1 cellular context compared by ENCODE assay signal in genomic region chr5:173835662-173836061, GRCh38.
TF ChIP-seq lines count a peak whose summit lies in the region.

No MANE protein-coding gene starts in this region.

TF ChIP-seq in IMR-90, 13 proteins besides CTCF, POLR2A, EP300 and RAD21:
- TF ChIP-seq MAZ (IDR thresholded peaks at IDR 0.05; ENCODE audit: borderline replicate concordance, low read depth, low read length) (no peak), SMC3 (IDR thresholded peaks at IDR 0.05; ENCODE audit: low read depth, low read length) (no peak), BHLHE40 (IDR thresholded peaks at IDR 0.05; ENCODE audit: low read depth, low read length) (no peak), MAFK (IDR thresholded peaks at IDR 0.05; ENCODE audit: low read depth, low read length) (no peak), NFE2L2 (IDR thresholded peaks at IDR 0.05; ENCODE audit: low read depth, low read length) (no peak), RCOR1 (IDR thresholded peaks at IDR 0.05; ENCODE audit: insufficient replicate concordance, low read length) (no peak), CHD1 (IDR thresholded peaks at IDR 0.05; ENCODE audit: low read depth, low read length) (no peak), ELK1 (IDR thresholded peaks at IDR 0.05; ENCODE audit: borderline replicate concordance, low read depth, low read length) (no peak), USF2 (IDR thresholded peaks at IDR 0.05; ENCODE audit: low read depth, low read length) (no peak), MXI1 (IDR thresholded peaks at IDR 0.05; ENCODE audit: borderline replicate concordance, low read depth, low read length) (no peak), RFX5 (IDR thresholded peaks at IDR 0.05; ENCODE audit: low read depth, low read length) (no peak), FOS (IDR thresholded peaks at IDR 0.05; ENCODE audit: low read depth, low read length) (no peak), CEBPB (IDR thresholded peaks at IDR 0.05; ENCODE audit: low read depth, low read length) (no peak)
